8 cellular contexts compared by ENCODE assay signal in the genomic region with DNA sequence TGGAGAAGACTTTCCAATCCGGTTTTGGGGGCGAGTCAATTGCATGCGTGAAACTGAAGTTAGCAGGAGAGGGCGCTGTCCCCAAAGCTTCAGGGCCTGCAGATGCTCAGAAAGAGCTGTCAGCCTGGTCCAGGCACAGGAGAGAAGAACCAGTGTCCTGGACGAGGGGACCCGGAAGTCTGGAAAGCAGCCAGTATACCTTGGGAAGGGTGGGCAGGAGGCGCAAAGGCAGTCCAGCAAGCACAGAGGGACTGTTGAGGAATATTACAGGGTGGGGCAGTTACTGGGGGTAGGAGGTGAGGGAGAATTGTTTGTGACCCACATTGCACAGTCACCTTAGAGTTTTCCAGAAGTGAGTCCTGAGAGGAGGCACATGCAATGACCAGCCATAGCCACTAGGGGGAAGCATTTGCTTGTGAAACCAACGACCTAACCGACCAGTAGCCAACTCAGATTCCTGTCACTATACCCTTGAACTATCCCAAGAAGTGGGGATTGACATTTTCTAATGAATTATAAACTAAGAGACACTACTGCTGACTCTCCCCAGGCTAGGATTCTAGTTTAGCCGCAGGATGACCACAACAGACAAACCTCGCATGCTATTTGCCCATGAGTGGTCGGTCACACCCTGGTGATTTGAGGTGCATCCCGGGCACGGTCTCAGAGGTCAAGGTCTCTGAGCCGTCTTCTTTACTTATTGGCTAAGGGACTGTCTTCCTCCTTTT.
DNase-seq lines count a peak whose midpoint lies in the region; ATAC-seq and TF ChIP-seq lines count a peak whose summit lies in the region.

No MANE protein-coding gene starts in this region.

- H3K4me1 ChIP-seq in Panc1 (ENCODE audit: control insufficient read depth, insufficient read depth, low read length) (no peaks in the 10 kb centered on the region), tibial nerve (peaks cover 0 to 3% (median 0%) of the 10 kb centered on the region in 4 donors)

- POLR2A ChIA-PET in Panc1 (lab: Charles Lee): no interaction called here

- 53% methylated on average over 15 of the region's 15 CpGs for WGBS in tibial nerve, 2 donors

- TF ChIP-seq CTCF in Panc1 (IDR thresholded peaks at IDR 0.05) (peak; percentile 91), omental fat pad (IDR thresholded peaks at IDR 0.05) (peak in 2 of 3 donors; percentile 51 to 79), tibial nerve (IDR thresholded peaks at IDR 0.05) (peak; percentile 72 to 98 (median 93))

- H3K36me3 ChIP-seq in Panc1 (ENCODE audit: control insufficient read depth, insufficient read depth, low read length): no peaks in the 10 kb centered on the region
- no peaks in the 10 kb centered on the region for H3K36me3 ChIP-seq in tibial nerve

- no TSS peak for BruUV-seq in Panc1 (replicated peaks; lab: Mats Ljungman, UMichigan)

- H3K27ac ChIP-seq in Panc1 (ENCODE audit: low read length): no peak overlapping the region
- no peak overlapping the region for H3K27ac ChIP-seq in tibial nerve

- CTCF ChIA-PET in Panc1 (lab: Charles Lee): interaction anchor here (0.6 kb wide), 1 partner anchor 621 kb away, joined by 3 read pairs; no protein-coding TSS in a partner anchor

- H3K27me3 ChIP-seq in Panc1 (ENCODE audit: control insufficient read depth, insufficient read depth, low read length) (no peaks in the 10 kb centered on the region), tibial nerve (peaks cover 0 to under 1% of the 10 kb centered on the region in 2 donors)

- DNase-seq in Daoy (ENCODE audit: low read depth) (peak; percentile 66), HuH-7.5 (ENCODE audit: low spot score) (peak; percentile 25), Panc1 (ENCODE audit: low read depth, low spot score) (peak; percentile 79), foreskin melanocyte (peak; percentile 49), omental fat pad (ENCODE audit: low spot score) (peak; percentile 84), tibial nerve (ENCODE audit: low spot score in 2 of 2) (peak; percentile 78 to 93)
- peak; percentile 25 to 32 for DNase-seq in activated T-helper 1 cell treated with anti-CD3 and anti-CD28 coated beads, Interleukin-2, amount 50 U/mL, for 16 hours (ENCODE audit: low read depth in 1 of 2, low spot score in 1 of 2)

- no peak for TF ChIP-seq POLR2A in tibial nerve (IDR thresholded peaks at IDR 0.05)

- ATAC-seq in GM21619 (IDR thresholded peaks at IDR 0.05; ENCODE audit: unreplicated experiment) (peak; percentile 81), Panc1 (peak; percentile 94), omental fat pad (ENCODE audit: low FRiP score) (peak; percentile 90)

- intact Hi-C loops in Panc1 (cut with micrococcal nuclease; ENCODE audit: unreplicated experiment): loop anchor here (10.0 kb wide), 1 partner anchor 977 kb away; no protein-coding TSS in a partner anchor

- no peaks in the 10 kb centered on the region for H3K9me3 ChIP-seq in Panc1 (ENCODE audit: control insufficient read depth, insufficient read depth, low read depth, low read length)
- no peaks in the 10 kb centered on the region for H3K9me3 ChIP-seq in tibial nerve

- no peak for TF ChIP-seq EP300 in tibial nerve (IDR thresholded peaks at IDR 0.05)

- in situ Hi-C loops in Panc1 (cut with HindIII; ENCODE audit: low pct_unique_long_range_greater_than_20kb, low sequenced_read_pairs): no loop called here

- no peak overlapping the region for H3K4me3 ChIP-seq in Panc1 (ENCODE audit: low read depth in 2 of 2, low read length in 2 of 2)
- H3K4me3 ChIP-seq in tibial nerve: no peak overlapping the region

Comparison
In these comparisons a context has a peak if more than half of its experiments do, and no peak if none do; other contexts are left out.
1. DNase-seq: peak in every context shown above with its lines; median percentile 86 in tibial nerve; 84 in omental fat pad; 79 in Panc1; 66 in Daoy; 49 in foreskin melanocyte; 28 in activated T-helper 1 cell treated with anti-CD3 and anti-CD28 coated beads, Interleukin-2, amount 50 U/mL, for 16 hours; 25 in HuH-7.5.